ENCODE assay signal across 1 cellular context in the genomic region with DNA sequence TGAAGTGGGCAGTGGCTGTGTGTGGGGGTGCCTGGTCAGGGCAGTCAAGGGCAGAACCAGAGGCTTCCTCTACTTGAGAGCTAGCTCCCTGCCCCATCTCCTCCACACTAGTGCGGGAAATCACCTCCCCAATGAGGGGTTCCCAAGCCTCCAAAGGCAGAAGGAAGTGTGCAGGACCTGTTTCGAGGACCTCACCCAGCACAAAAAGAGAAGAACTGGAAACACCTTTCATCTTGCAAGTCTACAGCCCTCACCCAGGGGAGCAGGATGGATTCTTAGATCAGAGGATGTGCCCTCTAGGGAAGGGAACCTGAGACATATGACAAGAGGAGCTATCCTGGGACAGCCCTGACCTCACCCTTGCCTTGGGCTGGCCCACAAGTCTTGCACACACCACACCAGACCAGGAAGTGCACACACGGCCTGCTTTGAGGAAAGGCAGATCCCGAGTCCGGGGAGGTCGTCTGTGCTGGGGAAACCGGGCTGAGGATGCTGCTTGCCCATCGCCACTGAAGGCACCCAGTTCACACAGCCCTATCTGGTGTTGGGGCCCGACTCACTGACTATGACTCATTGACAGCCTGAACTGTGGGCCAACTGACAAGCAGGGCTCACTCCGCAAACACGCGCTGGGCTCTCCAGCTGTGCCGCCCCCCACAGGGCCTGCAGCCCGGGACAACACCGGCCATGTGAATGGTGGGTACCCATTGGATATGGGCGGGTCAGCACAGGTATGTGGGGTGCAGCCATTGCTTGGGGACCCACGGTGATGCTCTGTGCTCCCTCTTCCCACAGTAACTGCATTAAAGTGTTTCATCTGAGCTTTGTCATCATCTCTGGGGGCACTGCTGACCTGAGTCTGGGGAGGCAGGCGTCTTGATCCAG.
TF ChIP-seq lines count a peak whose summit lies in the region.

No MANE protein-coding gene starts in this region.

TF ChIP-seq in HepG2, 621 proteins besides CTCF, POLR2A, EP300 and RAD21 (continued from another document and continues in another):
- TF ChIP-seq ZNF333 (CRISPR knock-in tag; IDR thresholded peaks at IDR 0.05; ENCODE audit: borderline replicate concordance) (no peak), PLRG1 (conservative IDR thresholded peaks at IDR 0.05) (no peak), TSC22D2 (CRISPR knock-in tag; IDR thresholded peaks at IDR 0.05; ENCODE audit: borderline replicate concordance) (no peak), ZBTB3 (CRISPR knock-in tag; IDR thresholded peaks at IDR 0.05; ENCODE audit: borderline replicate concordance, low read depth) (no peak), KDM1A (CRISPR knock-in tag; IDR thresholded peaks at IDR 0.05) (peak; percentile 59; the same call in 1 of the 2 replicates), ZNF256 (CRISPR knock-in tag; conservative IDR thresholded peaks at IDR 0.05) (no peak), ZNF713 (CRISPR knock-in tag; IDR thresholded peaks at IDR 0.05) (no peak), CEBPG (CRISPR knock-in tag; IDR thresholded peaks at IDR 0.05) (peak; percentile 56), ZNF83 (CRISPR knock-in tag; IDR thresholded peaks at IDR 0.05; ENCODE audit: borderline replicate concordance) (no peak), CENPX (CRISPR knock-in tag; IDR thresholded peaks at IDR 0.05) (no peak), MED13 (CRISPR knock-in tag; IDR thresholded peaks at IDR 0.05) (no peak), TP53 (CRISPR knock-in tag; conservative IDR thresholded peaks at IDR 0.05) (no peak), RXRB (CRISPR knock-in tag; IDR thresholded peaks at IDR 0.05; ENCODE audit: borderline replicate concordance) (peak; percentile 60; the same call in 1 of the 2 replicates), ZNF354B (CRISPR knock-in tag; IDR thresholded peaks at IDR 0.05) (no peak), TOE1 (CRISPR knock-in tag; IDR thresholded peaks at IDR 0.05) (no peak), ASH2L (IDR thresholded peaks at IDR 0.05; ENCODE audit: insufficient read length, low read depth, low read length) (peak; percentile 37), CENPBD1 (CRISPR knock-in tag; IDR thresholded peaks at IDR 0.05; ENCODE audit: borderline replicate concordance, low read depth) (no peak; the same call in 1 of the 2 replicates), RARG (CRISPR knock-in tag; IDR thresholded peaks at IDR 0.05; ENCODE audit: low read depth) (no peak), PAF1 (CRISPR knock-in tag; IDR thresholded peaks at IDR 0.05) (no peak), KLF6 (CRISPR knock-in tag; IDR thresholded peaks at IDR 0.05) (no peak), REL (CRISPR knock-in tag; conservative IDR thresholded peaks at IDR 0.05) (peak; percentile 44; the same call in 1 of the 2 replicates), ZNF891 (CRISPR knock-in tag; IDR thresholded peaks at IDR 0.05) (peak; percentile 32; the same call in 1 of the 2 replicates), ZEB1 (IDR thresholded peaks at IDR 0.05; ENCODE audit: insufficient replicate concordance, low read depth) (no peak), RCOR2 (CRISPR knock-in tag; IDR thresholded peaks at IDR 0.05) (no peak), ARID2 (CRISPR knock-in tag; IDR thresholded peaks at IDR 0.05; ENCODE audit: borderline replicate concordance) (no peak), FOXO1 (CRISPR knock-in tag; IDR thresholded peaks at IDR 0.05) (peak; percentile 60; the same call in 1 of the 2 replicates), MTF2 (CRISPR knock-in tag; IDR thresholded peaks at IDR 0.05; ENCODE audit: borderline replicate concordance) (peak; percentile 68; the same call in 1 of the 2 replicates), ZNF605 (CRISPR knock-in tag; IDR thresholded peaks at IDR 0.05) (peak; percentile 36; the same call in 1 of the 2 replicates), ZSCAN31 (CRISPR knock-in tag; IDR thresholded peaks at IDR 0.05; ENCODE audit: low read depth) (no peak), ZNF777 (CRISPR knock-in tag; IDR thresholded peaks at IDR 0.05) (0 out of 2 replicates have a peak, but pooled peaks have one; percentile 29), CHD2 (IDR thresholded peaks at IDR 0.05; ENCODE audit: low read depth, low read length) (no peak), ZBTB42 (CRISPR knock-in tag; IDR thresholded peaks at IDR 0.05) (no peak), ZNF652 (CRISPR knock-in tag; IDR thresholded peaks at IDR 0.05; ENCODE audit: borderline replicate concordance, low read depth) (no peak), SCMH1 (CRISPR knock-in tag; IDR thresholded peaks at IDR 0.05; ENCODE audit: borderline replicate concordance) (no peak), ZNF724P (CRISPR knock-in tag; IDR thresholded peaks at IDR 0.05; ENCODE audit: borderline replicate concordance) (no peak), NPAS2 (CRISPR knock-in tag; IDR thresholded peaks at IDR 0.05; ENCODE audit: borderline replicate concordance) (no peak), ZFP62 (CRISPR knock-in tag; IDR thresholded peaks at IDR 0.05) (no peak), HMG20B (CRISPR knock-in tag; conservative IDR thresholded peaks at IDR 0.05) (0 out of 2 replicates have a peak, but pooled peaks have one; percentile 21), ZNF264 (CRISPR knock-in tag; IDR thresholded peaks at IDR 0.05) (no peak), HOXA5 (CRISPR knock-in tag; IDR thresholded peaks at IDR 0.05) (no peak), E2F2 (CRISPR knock-in tag; IDR thresholded peaks at IDR 0.05; ENCODE audit: borderline replicate concordance) (no peak), IRF9 (CRISPR knock-in tag; IDR thresholded peaks at IDR 0.05; ENCODE audit: borderline replicate concordance) (no peak)
- TF ChIP-seq, protein P1, sequence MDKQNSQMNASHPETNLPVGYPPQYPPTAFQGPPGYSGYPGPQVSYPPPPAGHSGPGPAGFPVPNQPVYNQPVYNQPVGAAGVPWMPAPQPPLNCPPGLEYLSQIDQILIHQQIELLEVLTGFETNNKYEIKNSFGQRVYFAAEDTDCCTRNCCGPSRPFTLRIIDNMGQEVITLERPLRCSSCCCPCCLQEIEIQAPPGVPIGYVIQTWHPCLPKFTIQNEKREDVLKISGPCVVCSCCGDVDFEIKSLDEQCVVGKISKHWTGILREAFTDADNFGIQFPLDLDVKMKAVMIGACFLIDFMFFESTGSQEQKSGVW (CRISPR knock-in tag; IDR thresholded peaks at IDR 0.05; ENCODE audit: borderline replicate concordance): no peak
- TF ChIP-seq, protein P2, sequence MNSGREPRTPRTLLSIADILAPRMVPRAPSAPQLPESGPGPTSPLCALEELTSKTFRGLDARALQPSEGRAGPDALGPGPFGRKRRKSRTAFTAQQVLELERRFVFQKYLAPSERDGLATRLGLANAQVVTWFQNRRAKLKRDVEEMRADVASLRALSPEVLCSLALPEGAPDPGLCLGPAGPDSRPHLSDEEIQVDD (CRISPR knock-in tag; IDR thresholded peaks at IDR 0.05; ENCODE audit: borderline replicate concordance): no peak; the same call in 1 of the 2 replicates
- TF ChIP-seq, protein P3, sequence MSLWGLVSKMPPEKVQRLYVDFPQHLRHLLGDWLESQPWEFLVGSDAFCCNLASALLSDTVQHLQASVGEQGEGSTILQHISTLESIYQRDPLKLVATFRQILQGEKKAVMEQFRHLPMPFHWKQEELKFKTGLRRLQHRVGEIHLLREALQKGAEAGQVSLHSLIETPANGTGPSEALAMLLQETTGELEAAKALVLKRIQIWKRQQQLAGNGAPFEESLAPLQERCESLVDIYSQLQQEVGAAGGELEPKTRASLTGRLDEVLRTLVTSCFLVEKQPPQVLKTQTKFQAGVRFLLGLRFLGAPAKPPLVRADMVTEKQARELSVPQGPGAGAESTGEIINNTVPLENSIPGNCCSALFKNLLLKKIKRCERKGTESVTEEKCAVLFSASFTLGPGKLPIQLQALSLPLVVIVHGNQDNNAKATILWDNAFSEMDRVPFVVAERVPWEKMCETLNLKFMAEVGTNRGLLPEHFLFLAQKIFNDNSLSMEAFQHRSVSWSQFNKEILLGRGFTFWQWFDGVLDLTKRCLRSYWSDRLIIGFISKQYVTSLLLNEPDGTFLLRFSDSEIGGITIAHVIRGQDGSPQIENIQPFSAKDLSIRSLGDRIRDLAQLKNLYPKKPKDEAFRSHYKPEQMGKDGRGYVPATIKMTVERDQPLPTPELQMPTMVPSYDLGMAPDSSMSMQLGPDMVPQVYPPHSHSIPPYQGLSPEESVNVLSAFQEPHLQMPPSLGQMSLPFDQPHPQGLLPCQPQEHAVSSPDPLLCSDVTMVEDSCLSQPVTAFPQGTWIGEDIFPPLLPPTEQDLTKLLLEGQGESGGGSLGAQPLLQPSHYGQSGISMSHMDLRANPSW (CRISPR knock-in tag; IDR thresholded peaks at IDR 0.05; ENCODE audit: borderline replicate concordance): no peak
- TF ChIP-seq, protein P4, sequence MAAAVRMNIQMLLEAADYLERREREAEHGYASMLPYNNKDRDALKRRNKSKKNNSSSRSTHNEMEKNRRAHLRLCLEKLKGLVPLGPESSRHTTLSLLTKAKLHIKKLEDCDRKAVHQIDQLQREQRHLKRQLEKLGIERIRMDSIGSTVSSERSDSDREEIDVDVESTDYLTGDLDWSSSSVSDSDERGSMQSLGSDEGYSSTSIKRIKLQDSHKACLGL (CRISPR knock-in tag; IDR thresholded peaks at IDR 0.05): peak; percentile 86
- TF ChIP-seq, protein P5, sequence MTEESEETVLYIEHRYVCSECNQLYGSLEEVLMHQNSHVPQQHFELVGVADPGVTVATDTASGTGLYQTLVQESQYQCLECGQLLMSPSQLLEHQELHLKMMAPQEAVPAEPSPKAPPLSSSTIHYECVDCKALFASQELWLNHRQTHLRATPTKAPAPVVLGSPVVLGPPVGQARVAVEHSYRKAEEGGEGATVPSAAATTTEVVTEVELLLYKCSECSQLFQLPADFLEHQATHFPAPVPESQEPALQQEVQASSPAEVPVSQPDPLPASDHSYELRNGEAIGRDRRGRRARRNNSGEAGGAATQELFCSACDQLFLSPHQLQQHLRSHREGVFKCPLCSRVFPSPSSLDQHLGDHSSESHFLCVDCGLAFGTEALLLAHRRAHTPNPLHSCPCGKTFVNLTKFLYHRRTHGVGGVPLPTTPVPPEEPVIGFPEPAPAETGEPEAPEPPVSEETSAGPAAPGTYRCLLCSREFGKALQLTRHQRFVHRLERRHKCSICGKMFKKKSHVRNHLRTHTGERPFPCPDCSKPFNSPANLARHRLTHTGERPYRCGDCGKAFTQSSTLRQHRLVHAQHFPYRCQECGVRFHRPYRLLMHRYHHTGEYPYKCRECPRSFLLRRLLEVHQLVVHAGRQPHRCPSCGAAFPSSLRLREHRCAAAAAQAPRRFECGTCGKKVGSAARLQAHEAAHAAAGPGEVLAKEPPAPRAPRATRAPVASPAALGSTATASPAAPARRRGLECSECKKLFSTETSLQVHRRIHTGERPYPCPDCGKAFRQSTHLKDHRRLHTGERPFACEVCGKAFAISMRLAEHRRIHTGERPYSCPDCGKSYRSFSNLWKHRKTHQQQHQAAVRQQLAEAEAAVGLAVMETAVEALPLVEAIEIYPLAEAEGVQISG (CRISPR knock-in tag; IDR thresholded peaks at IDR 0.05): peak; percentile 97
- TF ChIP-seq, protein P6, sequence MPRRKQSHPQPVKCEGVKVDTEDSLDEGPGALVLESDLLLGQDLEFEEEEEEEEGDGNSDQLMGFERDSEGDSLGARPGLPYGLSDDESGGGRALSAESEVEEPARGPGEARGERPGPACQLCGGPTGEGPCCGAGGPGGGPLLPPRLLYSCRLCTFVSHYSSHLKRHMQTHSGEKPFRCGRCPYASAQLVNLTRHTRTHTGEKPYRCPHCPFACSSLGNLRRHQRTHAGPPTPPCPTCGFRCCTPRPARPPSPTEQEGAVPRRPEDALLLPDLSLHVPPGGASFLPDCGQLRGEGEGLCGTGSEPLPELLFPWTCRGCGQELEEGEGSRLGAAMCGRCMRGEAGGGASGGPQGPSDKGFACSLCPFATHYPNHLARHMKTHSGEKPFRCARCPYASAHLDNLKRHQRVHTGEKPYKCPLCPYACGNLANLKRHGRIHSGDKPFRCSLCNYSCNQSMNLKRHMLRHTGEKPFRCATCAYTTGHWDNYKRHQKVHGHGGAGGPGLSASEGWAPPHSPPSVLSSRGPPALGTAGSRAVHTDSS (CRISPR knock-in tag; conservative IDR thresholded peaks at IDR 0.05): no peak
- TF ChIP-seq, protein P7, sequence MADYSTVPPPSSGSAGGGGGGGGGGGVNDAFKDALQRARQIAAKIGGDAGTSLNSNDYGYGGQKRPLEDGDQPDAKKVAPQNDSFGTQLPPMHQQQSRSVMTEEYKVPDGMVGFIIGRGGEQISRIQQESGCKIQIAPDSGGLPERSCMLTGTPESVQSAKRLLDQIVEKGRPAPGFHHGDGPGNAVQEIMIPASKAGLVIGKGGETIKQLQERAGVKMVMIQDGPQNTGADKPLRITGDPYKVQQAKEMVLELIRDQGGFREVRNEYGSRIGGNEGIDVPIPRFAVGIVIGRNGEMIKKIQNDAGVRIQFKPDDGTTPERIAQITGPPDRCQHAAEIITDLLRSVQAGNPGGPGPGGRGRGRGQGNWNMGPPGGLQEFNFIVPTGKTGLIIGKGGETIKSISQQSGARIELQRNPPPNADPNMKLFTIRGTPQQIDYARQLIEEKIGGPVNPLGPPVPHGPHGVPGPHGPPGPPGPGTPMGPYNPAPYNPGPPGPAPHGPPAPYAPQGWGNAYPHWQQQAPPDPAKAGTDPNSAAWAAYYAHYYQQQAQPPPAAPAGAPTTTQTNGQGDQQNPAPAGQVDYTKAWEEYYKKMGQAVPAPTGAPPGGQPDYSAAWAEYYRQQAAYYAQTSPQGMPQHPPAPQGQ (CRISPR knock-in tag; IDR thresholded peaks at IDR 0.05; ENCODE audit: borderline replicate concordance): 0 out of 2 replicates have a peak, but pooled peaks have one; percentile 39
- TF ChIP-seq, protein P8, sequence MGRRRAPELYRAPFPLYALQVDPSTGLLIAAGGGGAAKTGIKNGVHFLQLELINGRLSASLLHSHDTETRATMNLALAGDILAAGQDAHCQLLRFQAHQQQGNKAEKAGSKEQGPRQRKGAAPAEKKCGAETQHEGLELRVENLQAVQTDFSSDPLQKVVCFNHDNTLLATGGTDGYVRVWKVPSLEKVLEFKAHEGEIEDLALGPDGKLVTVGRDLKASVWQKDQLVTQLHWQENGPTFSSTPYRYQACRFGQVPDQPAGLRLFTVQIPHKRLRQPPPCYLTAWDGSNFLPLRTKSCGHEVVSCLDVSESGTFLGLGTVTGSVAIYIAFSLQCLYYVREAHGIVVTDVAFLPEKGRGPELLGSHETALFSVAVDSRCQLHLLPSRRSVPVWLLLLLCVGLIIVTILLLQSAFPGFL (CRISPR knock-in tag; IDR thresholded peaks at IDR 0.05): no peak
